In genomic region chr12:91746976-91747375, GRCh38 we compare ENCODE assay signal across 14 cellular contexts.
A peak's percentile ranks its signal among the peaks of the same experiment; 100 is the strongest.
DNase-seq lines count a peak whose midpoint lies in the region; ATAC-seq and TF ChIP-seq lines count a peak whose summit lies in the region.
"Had no signal": no experiment of that assay in that cellular context is flagged by ENCODE, and none has a peak within 500 bp of the region (broad histone marks: within the 10 kb centered on the region; RNA-seq: fewer than 3 reads in every experiment).

No MANE protein-coding gene starts in this region.

- H3K9ac ChIP-seq in DND-41 (ENCODE audit: low read depth, low read length), result no peak overlapping the region

- no peaks in the 10 kb centered on the region for H3K27me3 Mint-ChIP-seq in neural crest cell (ENCODE audit: low read depth)
- H3K27me3 Mint-ChIP-seq: CD4-positive, alpha-beta memory T cell had no signal

- peak overlapping the region; percentile 76 for H3K27ac Mint-ChIP-seq in neural crest cell (ENCODE audit: unreplicated experiment)
- H3K27ac Mint-ChIP-seq: CD4-positive, alpha-beta memory T cell had no signal

- H3K9me3 Mint-ChIP-seq in neural crest cell, result no peaks in the 10 kb centered on the region

- H3K4me3 ChIP-seq in DND-41 (ENCODE audit: low read depth in 1 of 2, low read length in 2 of 2), result no peak overlapping the region
- H3K4me3 ChIP-seq in epithelial cell of esophagus (ENCODE audit: low read length), result no peak overlapping the region
- H3K4me3 ChIP-seq: HAP-1 had no signal

- H3K9me3 ChIP-seq in DND-41 (ENCODE audit: insufficient read depth, low read length, severe bottlenecking), result no peaks in the 10 kb centered on the region
- H3K9me3 ChIP-seq: BE2C, HAP-1 had no signal

- H3K36me3 ChIP-seq in DND-41 (ENCODE audit: insufficient read depth, low read length), result no peaks in the 10 kb centered on the region
- H3K36me3 ChIP-seq: BE2C, HAP-1 had no signal

- no peak for ATAC-seq in DND-41 (ENCODE audit: insufficient read depth, low read depth)
- ATAC-seq in HG03469 (IDR thresholded peaks at IDR 0.05; ENCODE audit: unreplicated experiment), result no peak

- H3K4me2 ChIP-seq in DND-41 (ENCODE audit: insufficient read depth, low read length), result no peak overlapping the region

- H3K27ac ChIP-seq in DND-41 (ENCODE audit: low read length), result no peak overlapping the region
- H3K27ac ChIP-seq: C4-2B had no signal

- no peak for DNase-seq in DND-41
- peak; percentile 7 for DNase-seq in SK-MEL-5 (ENCODE audit: low read depth, low spot score)
- DNase-seq in epithelial cell of esophagus (ENCODE audit: low read depth), result peak; percentile 33
- DNase-seq in neural crest cell (ENCODE audit: low read depth, low spot score), result no peak
- no peak for DNase-seq in SHP77 treated with DMSO at 0.1 percent for 48 hours (lab: John Stamatoyannopoulos, UW)
- DNase-seq in NOMO-1 (lab: John Stamatoyannopoulos, UW; ENCODE audit: unreplicated experiment in 2 of 2), result no peak
- DNase-seq: BE2C; CD4-positive, alpha-beta memory T cell; DMS79; EL; GOT3 had no signal

- no peaks in the 10 kb centered on the region for H3K79me2 ChIP-seq in DND-41 (ENCODE audit: insufficient read depth, low read length)

- H4K20me1 ChIP-seq in DND-41 (ENCODE audit: insufficient read depth, low read length), result no peaks in the 10 kb centered on the region

- H3K27me3 ChIP-seq in DND-41 (ENCODE audit: insufficient read depth, low read length, poor library complexity), result no peaks in the 10 kb centered on the region
- H3K27me3 ChIP-seq: BE2C had no signal

- no peak overlapping the region for H3K4me3 Mint-ChIP-seq in neural crest cell
- H3K4me3 Mint-ChIP-seq: CD4-positive, alpha-beta memory T cell had no signal

- in situ Hi-C loops in SK-MEL-5 (cut with HindIII; ENCODE audit: low pct_unique_long_range_greater_than_20kb, low sequenced_read_pairs), result no loop called here

- TF ChIP-seq CTCF in DND-41 (IDR thresholded peaks at IDR 0.05; ENCODE audit: borderline replicate concordance, extremely low read depth, low read length, poor library complexity, severe bottlenecking) (no peak), epithelial cell of esophagus (IDR thresholded peaks at IDR 0.05; ENCODE audit: insufficient read depth, low read depth, low read length, missing control alignments) (no peak), neural crest cell (conservative IDR thresholded peaks at IDR 0.05) (no peak)

- H3K36me3 Mint-ChIP-seq in neural crest cell (ENCODE audit: low read depth), result peaks cover 2% of the 10 kb centered on the region
- H3K36me3 Mint-ChIP-seq: CD4-positive, alpha-beta memory T cell had no signal

- H3K4me1 ChIP-seq in DND-41 (ENCODE audit: insufficient read depth, low read length), result peaks cover 13% of the 10 kb centered on the region
- H3K4me1 ChIP-seq: HAP-1 had no signal

- peak overlapping the region; percentile 20; the same call in 1 of the 2 replicates for H2AFZ ChIP-seq in DND-41 (ENCODE audit: low read depth, low read length)

- no peaks in the 10 kb centered on the region for H3K4me1 Mint-ChIP-seq in neural crest cell
- H3K4me1 Mint-ChIP-seq: CD4-positive, alpha-beta memory T cell had no signal

Comparison
In these comparisons a context has a peak if more than half of its experiments do, and no peak if none do; other contexts are left out.
1. DNase-seq: peak in SK-MEL-5 (single experiment) and epithelial cell of esophagus (single experiment); none in DND-41 (single experiment), neural crest cell (single experiment), SHP77 treated with DMSO at 0.1 percent for 48 hours (single experiment) and NOMO-1 (0 of 2).